ENCODE assay signal across 2 cellular contexts in genomic region chr10:72298774-72299519, GRCh38.
TF ChIP-seq lines count a peak whose summit lies in the region.

No MANE protein-coding gene starts in this region.

TF ChIP-seq in HepG2, 621 proteins besides CTCF, POLR2A, EP300 and RAD21:
- TF ChIP-seq, protein P1, sequence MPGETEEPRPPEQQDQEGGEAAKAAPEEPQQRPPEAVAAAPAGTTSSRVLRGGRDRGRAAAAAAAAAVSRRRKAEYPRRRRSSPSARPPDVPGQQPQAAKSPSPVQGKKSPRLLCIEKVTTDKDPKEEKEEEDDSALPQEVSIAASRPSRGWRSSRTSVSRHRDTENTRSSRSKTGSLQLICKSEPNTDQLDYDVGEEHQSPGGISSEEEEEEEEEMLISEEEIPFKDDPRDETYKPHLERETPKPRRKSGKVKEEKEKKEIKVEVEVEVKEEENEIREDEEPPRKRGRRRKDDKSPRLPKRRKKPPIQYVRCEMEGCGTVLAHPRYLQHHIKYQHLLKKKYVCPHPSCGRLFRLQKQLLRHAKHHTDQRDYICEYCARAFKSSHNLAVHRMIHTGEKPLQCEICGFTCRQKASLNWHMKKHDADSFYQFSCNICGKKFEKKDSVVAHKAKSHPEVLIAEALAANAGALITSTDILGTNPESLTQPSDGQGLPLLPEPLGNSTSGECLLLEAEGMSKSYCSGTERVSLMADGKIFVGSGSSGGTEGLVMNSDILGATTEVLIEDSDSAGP (CRISPR knock-in tag; IDR thresholded peaks at IDR 0.05; ENCODE audit: borderline replicate concordance), result peak; percentile 32; the same call in 1 of the 2 replicates
- TF ChIP-seq, protein P2, sequence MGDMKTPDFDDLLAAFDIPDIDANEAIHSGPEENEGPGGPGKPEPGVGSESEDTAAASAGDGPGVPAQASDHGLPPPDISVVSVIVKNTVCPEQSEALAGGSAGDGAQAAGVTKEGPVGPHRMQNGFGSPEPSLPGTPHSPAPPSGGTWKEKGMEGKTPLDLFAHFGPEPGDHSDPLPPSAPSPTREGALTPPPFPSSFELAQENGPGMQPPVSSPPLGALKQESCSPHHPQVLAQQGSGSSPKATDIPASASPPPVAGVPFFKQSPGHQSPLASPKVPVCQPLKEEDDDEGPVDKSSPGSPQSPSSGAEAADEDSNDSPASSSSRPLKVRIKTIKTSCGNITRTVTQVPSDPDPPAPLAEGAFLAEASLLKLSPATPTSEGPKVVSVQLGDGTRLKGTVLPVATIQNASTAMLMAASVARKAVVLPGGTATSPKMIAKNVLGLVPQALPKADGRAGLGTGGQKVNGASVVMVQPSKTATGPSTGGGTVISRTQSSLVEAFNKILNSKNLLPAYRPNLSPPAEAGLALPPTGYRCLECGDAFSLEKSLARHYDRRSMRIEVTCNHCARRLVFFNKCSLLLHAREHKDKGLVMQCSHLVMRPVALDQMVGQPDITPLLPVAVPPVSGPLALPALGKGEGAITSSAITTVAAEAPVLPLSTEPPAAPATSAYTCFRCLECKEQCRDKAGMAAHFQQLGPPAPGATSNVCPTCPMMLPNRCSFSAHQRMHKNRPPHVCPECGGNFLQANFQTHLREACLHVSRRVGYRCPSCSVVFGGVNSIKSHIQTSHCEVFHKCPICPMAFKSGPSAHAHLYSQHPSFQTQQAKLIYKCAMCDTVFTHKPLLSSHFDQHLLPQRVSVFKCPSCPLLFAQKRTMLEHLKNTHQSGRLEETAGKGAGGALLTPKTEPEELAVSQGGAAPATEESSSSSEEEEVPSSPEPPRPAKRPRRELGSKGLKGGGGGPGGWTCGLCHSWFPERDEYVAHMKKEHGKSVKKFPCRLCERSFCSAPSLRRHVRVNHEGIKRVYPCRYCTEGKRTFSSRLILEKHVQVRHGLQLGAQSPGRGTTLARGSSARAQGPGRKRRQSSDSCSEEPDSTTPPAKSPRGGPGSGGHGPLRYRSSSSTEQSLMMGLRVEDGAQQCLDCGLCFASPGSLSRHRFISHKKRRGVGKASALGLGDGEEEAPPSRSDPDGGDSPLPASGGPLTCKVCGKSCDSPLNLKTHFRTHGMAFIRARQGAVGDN (CRISPR knock-in tag; IDR thresholded peaks at IDR 0.05), result peak; percentile 24
- TF ChIP-seq ZNF629 (CRISPR knock-in tag; conservative IDR thresholded peaks at IDR 0.05), result peak; percentile 75
- TF ChIP-seq CEBPG (CRISPR knock-in tag; IDR thresholded peaks at IDR 0.05), result no peak
- no peak for TF ChIP-seq BCL3 (CRISPR knock-in tag; IDR thresholded peaks at IDR 0.05)

TF ChIP-seq in neural cell, 6 proteins besides CTCF, POLR2A, EP300 and RAD21:
- TF ChIP-seq, protein P3, sequence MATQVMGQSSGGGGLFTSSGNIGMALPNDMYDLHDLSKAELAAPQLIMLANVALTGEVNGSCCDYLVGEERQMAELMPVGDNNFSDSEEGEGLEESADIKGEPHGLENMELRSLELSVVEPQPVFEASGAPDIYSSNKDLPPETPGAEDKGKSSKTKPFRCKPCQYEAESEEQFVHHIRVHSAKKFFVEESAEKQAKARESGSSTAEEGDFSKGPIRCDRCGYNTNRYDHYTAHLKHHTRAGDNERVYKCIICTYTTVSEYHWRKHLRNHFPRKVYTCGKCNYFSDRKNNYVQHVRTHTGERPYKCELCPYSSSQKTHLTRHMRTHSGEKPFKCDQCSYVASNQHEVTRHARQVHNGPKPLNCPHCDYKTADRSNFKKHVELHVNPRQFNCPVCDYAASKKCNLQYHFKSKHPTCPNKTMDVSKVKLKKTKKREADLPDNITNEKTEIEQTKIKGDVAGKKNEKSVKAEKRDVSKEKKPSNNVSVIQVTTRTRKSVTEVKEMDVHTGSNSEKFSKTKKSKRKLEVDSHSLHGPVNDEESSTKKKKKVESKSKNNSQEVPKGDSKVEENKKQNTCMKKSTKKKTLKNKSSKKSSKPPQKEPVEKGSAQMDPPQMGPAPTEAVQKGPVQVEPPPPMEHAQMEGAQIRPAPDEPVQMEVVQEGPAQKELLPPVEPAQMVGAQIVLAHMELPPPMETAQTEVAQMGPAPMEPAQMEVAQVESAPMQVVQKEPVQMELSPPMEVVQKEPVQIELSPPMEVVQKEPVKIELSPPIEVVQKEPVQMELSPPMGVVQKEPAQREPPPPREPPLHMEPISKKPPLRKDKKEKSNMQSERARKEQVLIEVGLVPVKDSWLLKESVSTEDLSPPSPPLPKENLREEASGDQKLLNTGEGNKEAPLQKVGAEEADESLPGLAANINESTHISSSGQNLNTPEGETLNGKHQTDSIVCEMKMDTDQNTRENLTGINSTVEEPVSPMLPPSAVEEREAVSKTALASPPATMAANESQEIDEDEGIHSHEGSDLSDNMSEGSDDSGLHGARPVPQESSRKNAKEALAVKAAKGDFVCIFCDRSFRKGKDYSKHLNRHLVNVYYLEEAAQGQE (IDR thresholded peaks at IDR 0.05; ENCODE audit: borderline replicate concordance), result no peak
- TF ChIP-seq SMC3 (conservative IDR thresholded peaks at IDR 0.05; ENCODE audit: poor library complexity) (no peak), POLR2AphosphoS5 (IDR thresholded peaks at IDR 0.05) (no peak), TAF1 (IDR thresholded peaks at IDR 0.05; ENCODE audit: low read depth) (no peak), EZH2 (IDR thresholded peaks at IDR 0.05; ENCODE audit: borderline replicate concordance, insufficient read depth, low read length, poor library complexity, severe bottlenecking) (no peak), MXI1 (conservative IDR thresholded peaks at IDR 0.05; ENCODE audit: poor library complexity, severe bottlenecking) (no peak)
